In the genomic region with DNA sequence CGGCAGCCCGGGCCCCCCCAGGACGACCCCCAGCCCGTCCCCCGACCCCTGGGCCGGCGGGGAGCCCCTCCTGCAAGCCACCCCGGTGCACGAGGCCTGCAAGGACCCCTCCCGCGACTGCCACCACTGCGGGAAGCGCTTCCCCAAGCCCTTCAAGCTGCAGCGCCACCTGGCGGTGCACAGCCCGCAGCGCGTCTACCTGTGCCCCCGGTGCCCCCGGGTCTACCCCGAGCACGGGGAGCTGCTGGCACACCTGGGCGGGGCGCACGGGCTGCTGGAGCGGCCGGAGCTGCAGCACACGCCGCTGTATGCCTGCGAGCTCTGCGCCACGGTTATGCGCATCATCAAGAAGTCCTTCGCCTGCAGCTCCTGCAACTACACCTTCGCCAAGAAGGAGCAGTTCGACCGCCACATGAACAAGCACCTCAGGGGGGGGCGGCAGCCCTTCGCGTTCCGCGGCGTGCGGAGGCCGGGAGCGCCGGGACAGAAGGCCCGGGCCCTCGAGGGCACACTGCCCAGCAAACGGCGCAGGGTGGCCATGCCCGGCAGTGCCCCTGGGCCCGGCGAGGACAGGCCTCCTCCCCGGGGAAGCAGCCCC, we compare ENCODE assay signal across 1 cellular context.
TF ChIP-seq lines count a peak whose summit lies in the region.

No MANE protein-coding gene starts in this region.

TF ChIP-seq in K562, 482 proteins besides CTCF, POLR2A, EP300 and RAD21 (continued from another document and continues in another):
- TF ChIP-seq, protein P1, sequence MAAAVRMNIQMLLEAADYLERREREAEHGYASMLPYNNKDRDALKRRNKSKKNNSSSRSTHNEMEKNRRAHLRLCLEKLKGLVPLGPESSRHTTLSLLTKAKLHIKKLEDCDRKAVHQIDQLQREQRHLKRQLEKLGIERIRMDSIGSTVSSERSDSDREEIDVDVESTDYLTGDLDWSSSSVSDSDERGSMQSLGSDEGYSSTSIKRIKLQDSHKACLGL (CRISPR knock-in tag; IDR thresholded peaks at IDR 0.05; ENCODE audit: borderline replicate concordance, poor library complexity, severe bottlenecking), result no peak
- TF ChIP-seq, protein P2, sequence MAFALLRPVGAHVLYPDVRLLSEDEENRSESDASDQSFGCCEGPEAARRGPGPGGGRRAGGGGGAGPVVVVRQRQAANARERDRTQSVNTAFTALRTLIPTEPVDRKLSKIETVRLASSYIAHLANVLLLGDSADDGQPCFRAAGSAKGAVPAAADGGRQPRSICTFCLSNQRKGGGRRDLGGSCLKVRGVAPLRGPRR (CRISPR knock-in tag; IDR thresholded peaks at IDR 0.05), result no peak
- TF ChIP-seq ZFP36 (IDR thresholded peaks at IDR 0.05; ENCODE audit: low read depth, low read length, partially characterized antibody), result no peak
- TF ChIP-seq ZNF766 (CRISPR knock-in tag; conservative IDR thresholded peaks at IDR 0.05), result no peak
- 0 out of 2 replicates have a peak, but pooled peaks have one; percentile 39 for TF ChIP-seq XRCC5 (IDR thresholded peaks at IDR 0.05; ENCODE audit: low read depth, low read length)
- TF ChIP-seq KAT2B (IDR thresholded peaks at IDR 0.05; ENCODE audit: low read depth, low read length), result no peak
- TF ChIP-seq HNRNPL (IDR thresholded peaks at IDR 0.05; ENCODE audit: low read depth, low read length), result peak; percentile 96
- TF ChIP-seq, protein P3, sequence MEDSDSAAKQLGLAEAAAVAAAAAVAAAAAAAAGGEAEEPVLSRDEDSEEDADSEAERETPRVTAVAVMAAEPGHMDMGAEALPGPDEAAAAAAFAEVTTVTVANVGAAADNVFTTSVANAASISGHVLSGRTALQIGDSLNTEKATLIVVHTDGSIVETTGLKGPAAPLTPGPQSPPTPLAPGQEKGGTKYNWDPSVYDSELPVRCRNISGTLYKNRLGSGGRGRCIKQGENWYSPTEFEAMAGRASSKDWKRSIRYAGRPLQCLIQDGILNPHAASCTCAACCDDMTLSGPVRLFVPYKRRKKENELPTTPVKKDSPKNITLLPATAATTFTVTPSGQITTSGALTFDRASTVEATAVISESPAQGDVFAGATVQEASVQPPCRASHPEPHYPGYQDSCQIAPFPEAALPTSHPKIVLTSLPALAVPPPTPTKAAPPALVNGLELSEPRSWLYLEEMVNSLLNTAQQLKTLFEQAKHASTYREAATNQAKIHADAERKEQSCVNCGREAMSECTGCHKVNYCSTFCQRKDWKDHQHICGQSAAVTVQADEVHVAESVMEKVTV (CRISPR knock-in tag; IDR thresholded peaks at IDR 0.05), result peak; percentile 57
- TF ChIP-seq ZNF584 (CRISPR knock-in tag; IDR thresholded peaks at IDR 0.05; ENCODE audit: low read depth), result no peak
- TF ChIP-seq, protein P4, sequence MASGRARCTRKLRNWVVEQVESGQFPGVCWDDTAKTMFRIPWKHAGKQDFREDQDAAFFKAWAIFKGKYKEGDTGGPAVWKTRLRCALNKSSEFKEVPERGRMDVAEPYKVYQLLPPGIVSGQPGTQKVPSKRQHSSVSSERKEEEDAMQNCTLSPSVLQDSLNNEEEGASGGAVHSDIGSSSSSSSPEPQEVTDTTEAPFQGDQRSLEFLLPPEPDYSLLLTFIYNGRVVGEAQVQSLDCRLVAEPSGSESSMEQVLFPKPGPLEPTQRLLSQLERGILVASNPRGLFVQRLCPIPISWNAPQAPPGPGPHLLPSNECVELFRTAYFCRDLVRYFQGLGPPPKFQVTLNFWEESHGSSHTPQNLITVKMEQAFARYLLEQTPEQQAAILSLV (tag; IDR thresholded peaks at IDR 0.05), result no peak
- no peak for TF ChIP-seq SUPT5H (IDR thresholded peaks at IDR 0.05)
- TF ChIP-seq, protein P5, sequence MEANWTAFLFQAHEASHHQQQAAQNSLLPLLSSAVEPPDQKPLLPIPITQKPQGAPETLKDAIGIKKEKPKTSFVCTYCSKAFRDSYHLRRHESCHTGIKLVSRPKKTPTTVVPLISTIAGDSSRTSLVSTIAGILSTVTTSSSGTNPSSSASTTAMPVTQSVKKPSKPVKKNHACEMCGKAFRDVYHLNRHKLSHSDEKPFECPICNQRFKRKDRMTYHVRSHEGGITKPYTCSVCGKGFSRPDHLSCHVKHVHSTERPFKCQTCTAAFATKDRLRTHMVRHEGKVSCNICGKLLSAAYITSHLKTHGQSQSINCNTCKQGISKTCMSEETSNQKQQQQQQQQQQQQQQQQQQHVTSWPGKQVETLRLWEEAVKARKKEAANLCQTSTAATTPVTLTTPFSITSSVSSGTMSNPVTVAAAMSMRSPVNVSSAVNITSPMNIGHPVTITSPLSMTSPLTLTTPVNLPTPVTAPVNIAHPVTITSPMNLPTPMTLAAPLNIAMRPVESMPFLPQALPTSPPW (CRISPR knock-in tag; IDR thresholded peaks at IDR 0.05), result peak; percentile 56; the same call in 1 of the 2 replicates
- peak; percentile 51; the same call in 1 of the 2 replicates for TF ChIP-seq CREM (IDR thresholded peaks at IDR 0.05; ENCODE audit: low read depth)
- TF ChIP-seq MTA3 (IDR thresholded peaks at IDR 0.05; ENCODE audit: borderline replicate concordance), result 0 out of 2 replicates have a peak, but pooled peaks have one; percentile 62
- TF ChIP-seq RB1 (IDR thresholded peaks at IDR 0.05; ENCODE audit: low read depth), result peak; percentile 49; the same call in 1 of the 2 replicates
- TF ChIP-seq, protein P6, sequence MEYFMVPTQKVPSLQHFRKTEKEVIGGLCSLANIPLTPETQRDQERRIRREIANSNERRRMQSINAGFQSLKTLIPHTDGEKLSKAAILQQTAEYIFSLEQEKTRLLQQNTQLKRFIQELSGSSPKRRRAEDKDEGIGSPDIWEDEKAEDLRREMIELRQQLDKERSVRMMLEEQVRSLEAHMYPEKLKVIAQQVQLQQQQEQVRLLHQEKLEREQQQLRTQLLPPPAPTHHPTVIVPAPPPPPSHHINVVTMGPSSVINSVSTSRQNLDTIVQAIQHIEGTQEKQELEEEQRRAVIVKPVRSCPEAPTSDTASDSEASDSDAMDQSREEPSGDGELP (CRISPR knock-in tag; IDR thresholded peaks at IDR 0.05; ENCODE audit: borderline replicate concordance), result 0 out of 2 replicates have a peak, but pooled peaks have one; percentile 37
- TF ChIP-seq POLR3G (IDR thresholded peaks at IDR 0.05; ENCODE audit: extremely low read depth, insufficient read length, insufficient replicate concordance), result no peak
- TF ChIP-seq HMGN3 (IDR thresholded peaks at IDR 0.05; ENCODE audit: borderline replicate concordance, extremely low read depth, insufficient read length, low read depth, low read length), result peak; percentile 15
- TF ChIP-seq MEF2D (tag; conservative IDR thresholded peaks at IDR 0.05; ENCODE audit: low read depth), result no peak
- TF ChIP-seq, protein P7, sequence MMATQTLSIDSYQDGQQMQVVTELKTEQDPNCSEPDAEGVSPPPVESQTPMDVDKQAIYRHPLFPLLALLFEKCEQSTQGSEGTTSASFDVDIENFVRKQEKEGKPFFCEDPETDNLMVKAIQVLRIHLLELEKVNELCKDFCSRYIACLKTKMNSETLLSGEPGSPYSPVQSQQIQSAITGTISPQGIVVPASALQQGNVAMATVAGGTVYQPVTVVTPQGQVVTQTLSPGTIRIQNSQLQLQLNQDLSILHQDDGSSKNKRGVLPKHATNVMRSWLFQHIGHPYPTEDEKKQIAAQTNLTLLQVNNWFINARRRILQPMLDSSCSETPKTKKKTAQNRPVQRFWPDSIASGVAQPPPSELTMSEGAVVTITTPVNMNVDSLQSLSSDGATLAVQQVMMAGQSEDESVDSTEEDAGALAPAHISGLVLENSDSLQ (IDR thresholded peaks at IDR 0.05), result no peak
- TF ChIP-seq GABPB1 (CRISPR knock-in tag; IDR thresholded peaks at IDR 0.05), result 0 out of 2 replicates have a peak, but pooled peaks have one; percentile 20
- 0 out of 2 replicates have a peak, but pooled peaks have one; percentile 14 for TF ChIP-seq CREB1 (IDR thresholded peaks at IDR 0.05)
- TF ChIP-seq CREB1 (CRISPR knock-in tag; IDR thresholded peaks at IDR 0.05), result peak; percentile 25; the same call in 1 of the 2 replicates
- TF ChIP-seq MYC (IDR thresholded peaks at IDR 0.05; ENCODE audit: low read depth, low read length), result 0 out of 2 replicates have a peak, but pooled peaks have one; percentile 19
- no peak for TF ChIP-seq MYC (CRISPR knock-in tag; IDR thresholded peaks at IDR 0.05; ENCODE audit: borderline replicate concordance, low read depth)
- TF ChIP-seq SMARCA4 (IDR thresholded peaks at IDR 0.05), result no peak
- TF ChIP-seq, protein P8, sequence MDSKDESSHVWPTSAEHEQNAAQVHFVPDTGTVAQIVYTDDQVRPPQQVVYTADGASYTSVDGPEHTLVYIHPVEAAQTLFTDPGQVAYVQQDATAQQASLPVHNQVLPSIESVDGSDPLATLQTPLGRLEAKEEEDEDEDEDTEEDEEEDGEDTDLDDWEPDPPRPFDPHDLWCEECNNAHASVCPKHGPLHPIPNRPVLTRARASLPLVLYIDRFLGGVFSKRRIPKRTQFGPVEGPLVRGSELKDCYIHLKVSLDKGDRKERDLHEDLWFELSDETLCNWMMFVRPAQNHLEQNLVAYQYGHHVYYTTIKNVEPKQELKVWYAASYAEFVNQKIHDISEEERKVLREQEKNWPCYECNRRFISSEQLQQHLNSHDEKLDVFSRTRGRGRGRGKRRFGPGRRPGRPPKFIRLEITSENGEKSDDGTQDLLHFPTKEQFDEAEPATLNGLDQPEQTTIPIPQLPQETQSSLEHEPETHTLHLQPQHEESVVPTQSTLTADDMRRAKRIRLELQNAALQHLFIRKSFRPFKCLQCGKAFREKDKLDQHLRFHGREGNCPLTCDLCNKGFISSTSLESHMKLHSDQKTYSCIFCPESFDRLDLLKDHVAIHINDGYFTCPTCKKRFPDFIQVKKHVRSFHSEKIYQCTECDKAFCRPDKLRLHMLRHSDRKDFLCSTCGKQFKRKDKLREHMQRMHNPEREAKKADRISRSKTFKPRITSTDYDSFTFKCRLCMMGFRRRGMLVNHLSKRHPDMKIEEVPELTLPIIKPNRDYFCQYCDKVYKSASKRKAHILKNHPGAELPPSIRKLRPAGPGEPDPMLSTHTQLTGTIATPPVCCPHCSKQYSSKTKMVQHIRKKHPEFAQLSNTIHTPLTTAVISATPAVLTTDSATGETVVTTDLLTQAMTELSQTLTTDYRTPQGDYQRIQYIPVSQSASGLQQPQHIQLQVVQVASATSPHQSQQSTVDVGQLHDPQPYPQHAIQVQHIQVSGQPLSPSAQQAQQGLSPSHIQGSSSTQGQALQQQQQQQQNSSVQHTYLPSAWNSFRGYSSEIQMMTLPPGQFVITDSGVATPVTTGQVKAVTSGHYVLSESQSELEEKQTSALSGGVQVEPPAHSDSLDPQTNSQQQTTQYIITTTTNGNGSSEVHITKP (IDR thresholded peaks at IDR 0.05; ENCODE audit: partially characterized antibody), result no peak
- TF ChIP-seq, protein P9, sequence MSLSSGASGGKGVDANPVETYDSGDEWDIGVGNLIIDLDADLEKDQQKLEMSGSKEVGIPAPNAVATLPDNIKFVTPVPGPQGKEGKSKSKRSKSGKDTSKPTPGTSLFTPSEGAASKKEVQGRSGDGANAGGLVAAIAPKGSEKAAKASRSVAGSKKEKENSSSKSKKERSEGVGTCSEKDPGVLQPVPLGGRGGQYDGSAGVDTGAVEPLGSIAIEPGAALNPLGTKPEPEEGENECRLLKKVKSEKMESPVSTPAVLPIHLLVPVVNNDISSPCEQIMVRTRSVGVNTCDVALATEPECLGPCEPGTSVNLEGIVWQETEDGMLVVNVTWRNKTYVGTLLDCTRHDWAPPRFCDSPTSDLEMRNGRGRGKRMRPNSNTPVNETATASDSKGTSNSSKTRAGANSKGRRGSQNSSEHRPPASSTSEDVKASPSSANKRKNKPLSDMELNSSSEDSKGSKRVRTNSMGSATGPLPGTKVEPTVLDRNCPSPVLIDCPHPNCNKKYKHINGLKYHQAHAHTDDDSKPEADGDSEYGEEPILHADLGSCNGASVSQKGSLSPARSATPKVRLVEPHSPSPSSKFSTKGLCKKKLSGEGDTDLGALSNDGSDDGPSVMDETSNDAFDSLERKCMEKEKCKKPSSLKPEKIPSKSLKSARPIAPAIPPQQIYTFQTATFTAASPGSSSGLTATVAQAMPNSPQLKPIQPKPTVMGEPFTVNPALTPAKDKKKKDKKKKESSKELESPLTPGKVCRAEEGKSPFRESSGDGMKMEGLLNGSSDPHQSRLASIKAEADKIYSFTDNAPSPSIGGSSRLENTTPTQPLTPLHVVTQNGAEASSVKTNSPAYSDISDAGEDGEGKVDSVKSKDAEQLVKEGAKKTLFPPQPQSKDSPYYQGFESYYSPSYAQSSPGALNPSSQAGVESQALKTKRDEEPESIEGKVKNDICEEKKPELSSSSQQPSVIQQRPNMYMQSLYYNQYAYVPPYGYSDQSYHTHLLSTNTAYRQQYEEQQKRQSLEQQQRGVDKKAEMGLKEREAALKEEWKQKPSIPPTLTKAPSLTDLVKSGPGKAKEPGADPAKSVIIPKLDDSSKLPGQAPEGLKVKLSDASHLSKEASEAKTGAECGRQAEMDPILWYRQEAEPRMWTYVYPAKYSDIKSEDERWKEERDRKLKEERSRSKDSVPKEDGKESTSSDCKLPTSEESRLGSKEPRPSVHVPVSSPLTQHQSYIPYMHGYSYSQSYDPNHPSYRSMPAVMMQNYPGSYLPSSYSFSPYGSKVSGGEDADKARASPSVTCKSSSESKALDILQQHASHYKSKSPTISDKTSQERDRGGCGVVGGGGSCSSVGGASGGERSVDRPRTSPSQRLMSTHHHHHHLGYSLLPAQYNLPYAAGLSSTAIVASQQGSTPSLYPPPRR (CRISPR knock-in tag; IDR thresholded peaks at IDR 0.05; ENCODE audit: borderline replicate concordance), result no peak
- TF ChIP-seq STAG1 (CRISPR knock-in tag; IDR thresholded peaks at IDR 0.05; ENCODE audit: borderline replicate concordance), result peak; percentile 96; the same call in 1 of the 2 replicates
- TF ChIP-seq CEBPG (CRISPR knock-in tag; IDR thresholded peaks at IDR 0.05), result no peak
- no peak for TF ChIP-seq CEBPG (tag; conservative IDR thresholded peaks at IDR 0.05 in 1 of 2, IDR thresholded peaks at IDR 0.05 in 1 of 2)
- TF ChIP-seq ZNF217 (CRISPR knock-in tag; IDR thresholded peaks at IDR 0.05), result no peak
- TF ChIP-seq, protein P10, sequence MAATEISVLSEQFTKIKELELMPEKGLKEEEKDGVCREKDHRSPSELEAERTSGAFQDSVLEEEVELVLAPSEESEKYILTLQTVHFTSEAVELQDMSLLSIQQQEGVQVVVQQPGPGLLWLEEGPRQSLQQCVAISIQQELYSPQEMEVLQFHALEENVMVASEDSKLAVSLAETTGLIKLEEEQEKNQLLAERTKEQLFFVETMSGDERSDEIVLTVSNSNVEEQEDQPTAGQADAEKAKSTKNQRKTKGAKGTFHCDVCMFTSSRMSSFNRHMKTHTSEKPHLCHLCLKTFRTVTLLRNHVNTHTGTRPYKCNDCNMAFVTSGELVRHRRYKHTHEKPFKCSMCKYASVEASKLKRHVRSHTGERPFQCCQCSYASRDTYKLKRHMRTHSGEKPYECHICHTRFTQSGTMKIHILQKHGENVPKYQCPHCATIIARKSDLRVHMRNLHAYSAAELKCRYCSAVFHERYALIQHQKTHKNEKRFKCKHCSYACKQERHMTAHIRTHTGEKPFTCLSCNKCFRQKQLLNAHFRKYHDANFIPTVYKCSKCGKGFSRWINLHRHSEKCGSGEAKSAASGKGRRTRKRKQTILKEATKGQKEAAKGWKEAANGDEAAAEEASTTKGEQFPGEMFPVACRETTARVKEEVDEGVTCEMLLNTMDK (IDR thresholded peaks at IDR 0.05; ENCODE audit: borderline replicate concordance, insufficient read depth, low read depth, low read length, poor library complexity, severe bottlenecking), result peak; percentile 36
- no peak for TF ChIP-seq GABPB2 (CRISPR knock-in tag; conservative IDR thresholded peaks at IDR 0.05)
